In the genomic region with DNA sequence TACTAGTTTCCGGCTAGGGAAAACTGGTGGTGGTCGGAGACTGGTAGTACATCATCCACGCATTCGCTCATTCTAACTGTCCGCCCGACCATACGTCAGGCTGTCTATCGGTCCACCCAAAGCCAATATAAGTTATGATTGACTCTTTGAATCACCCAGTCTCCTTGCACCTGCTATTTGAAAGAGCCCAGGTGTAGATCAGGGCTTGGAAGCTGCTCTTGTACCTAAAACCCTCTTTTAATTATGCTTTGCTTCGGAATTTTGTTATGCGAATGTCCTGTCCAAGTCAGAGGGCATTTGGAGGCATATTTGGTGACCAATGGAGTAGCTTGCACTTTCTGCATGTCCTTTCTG, we compare ENCODE assay signal across 17 cellular contexts. TPM values are rescaled to one million over a fixed set of nuclear protein-coding genes. Genes with fewer than 3 reads are reported as not detected.
A peak's percentile ranks its signal among the peaks of the same experiment; 100 is the strongest.
DNase-seq lines count a peak whose midpoint lies in the region; FAIRE-seq and TF ChIP-seq lines count a peak whose summit lies in the region.
"Had no signal": no experiment of that assay in that cellular context is flagged by ENCODE, and none has a peak within 500 bp of the region (broad histone marks: within the 10 kb centered on the region; RNA-seq: fewer than 3 reads in every experiment).

No MANE protein-coding gene starts in this region.

- H3K18ac ChIP-seq in H1 (ENCODE audit: extremely low read depth, low read length): no peak overlapping the region

- H3K36me3 ChIP-seq in H1 (ENCODE audit: control insufficient read depth in 2 of 4, insufficient read depth in 4 of 4, low read length in 3 of 4) (peaks cover 0 to 5% (median 0%) of the 10 kb centered on the region in 4 experiments; a peak in 1 of 8 replicates), neural cell (ENCODE audit: insufficient read depth, low read length) (no peaks in the 10 kb centered on the region)

- POLR2A ChIA-PET in HEK293T (lab: Yijun Ruan, JAX) (interaction anchor here (1.3 to 1.5 kb wide), 3 partner anchors 16 to 205 kb away, joined by 3 to 4 read pairs (median 4); partner anchors contain the start of gene MBIP), H1 (lab: Charles Lee; ENCODE audit: partially characterized antibody) (interaction anchor here (0.5 to 1.7 kb wide), 4 partner anchors 54 to 136 kb away, joined by 3 to 5 read pairs (median 4); no protein-coding TSS in a partner anchor)

- 24% methylated on average over 10 of the region's 10 CpGs; no CpG with 5 or more reads in 1 of the 2 experiments for WGBS in H1 (ENCODE audit: extremely low coverage in 1 of 2, insufficient coverage in 1 of 2, insufficient read length in 1 of 2, insufficient replicate concordance in 2 of 2, low coverage in 1 of 2, low lambda C conversion rate in 2 of 2, missing lambda C conversion rate in 1 of 2), 2 experiments

- H3K79me1 ChIP-seq in H1 (ENCODE audit: low read depth, low read length): no peaks in the 10 kb centered on the region

- no peak overlapping the region for H3K4ac ChIP-seq in H1 (replicated peaks; ENCODE audit: insufficient read length, low read depth, low read length)

- H3K27ac ChIP-seq in C4-2B (no peak overlapping the region), H1 (ENCODE audit: low read depth, low read length) (no peak overlapping the region), neural cell (ENCODE audit: low read length) (no peak overlapping the region)
- H3K27ac ChIP-seq: GM23248 had no signal

- H3K4me2 ChIP-seq in H1 (ENCODE audit: insufficient read depth in 1 of 2, low read depth in 2 of 2, low read length in 2 of 2): peak overlapping the region; percentile 41 to 66; a peak in 3 of 4 replicates
- H3K4me2 ChIP-seq in neural cell (ENCODE audit: low read length): no peak overlapping the region
- H3K4me2 ChIP-seq: SK-N-SH had no signal

- H3K4me1 ChIP-seq in H1 (replicated peaks in 1 of 4; ENCODE audit: control insufficient read depth in 3 of 4, insufficient read depth in 4 of 4, low read length in 3 of 4): peaks cover 0 to 12% (median 6%) of the 10 kb centered on the region in 4 experiments; a peak in 6 of 7 replicates

- H3K4me3 ChIP-seq in H1 (ENCODE audit: extremely low read depth in 1 of 4, insufficient read depth in 2 of 4, low read depth in 3 of 4, low read length in 4 of 4): no peak overlapping the region
- no peak overlapping the region for H3K4me3 ChIP-seq in neural cell (ENCODE audit: low read length)
- H3K4me3 ChIP-seq: GM23248, K562 had no signal

- H2BK12ac ChIP-seq in H1 (ENCODE audit: low read depth, low read length): no peak overlapping the region

- FAIRE-seq in H1 (lab: Jason Lieb, UNC): no peak
- FAIRE-seq: K562 had no signal

- H3K79me2 ChIP-seq in H1 (ENCODE audit: control insufficient read depth in 1 of 2, insufficient read depth in 2 of 2, low read length in 2 of 2) (no peaks in the 10 kb centered on the region), neural cell (replicated peaks; ENCODE audit: insufficient read depth, low read length) (no peaks in the 10 kb centered on the region)

- no peak overlapping the region for H2BK5ac ChIP-seq in H1 (ENCODE audit: low read depth, low read length)

- H3F3A ChIP-seq in neural cell (ENCODE audit: insufficient read depth, low read length, poor library complexity, severe bottlenecking): no peaks in the 10 kb centered on the region

- H3K23ac ChIP-seq in H1 (ENCODE audit: insufficient read length): no peak overlapping the region

- no peak overlapping the region for H2BK20ac ChIP-seq in H1 (ENCODE audit: low read length)

- no peaks in the 10 kb centered on the region for H3K9me3 ChIP-seq in H1 (ENCODE audit: insufficient read depth in 2 of 2, low read depth in 1 of 2, low read length in 1 of 2)
- peaks cover 11% of the 10 kb centered on the region for H3K9me3 ChIP-seq in neural cell (ENCODE audit: low read length)
- H3K9me3 ChIP-seq: SK-N-SH had no signal

- peaks cover 4% of the 10 kb centered on the region; the same call in 1 of the 2 replicates for H3K23me2 ChIP-seq in H1 (ENCODE audit: low read depth, low read length)

- H4K20me1 ChIP-seq in H1 (replicated peaks in 1 of 2; ENCODE audit: control insufficient read depth in 1 of 2, insufficient read depth in 2 of 2, low read length in 2 of 2) (peaks cover 25 to 27% of the 10 kb centered on the region in 2 experiments), neural cell (ENCODE audit: insufficient read depth) (no peaks in the 10 kb centered on the region)

- TF ChIP-seq CTCF in C4-2B (conservative IDR thresholded peaks at IDR 0.05) (peak; percentile 61), H1 (IDR thresholded peaks at IDR 0.05; ENCODE audit: control extremely low read depth in 1 of 3, insufficient read depth in 1 of 3, low read depth in 1 of 3, low read length in 3 of 3) (no peak), neural cell (IDR thresholded peaks at IDR 0.05; ENCODE audit: poor library complexity, severe bottlenecking) (peak; percentile 17)

- H2AFZ ChIP-seq in H1 (ENCODE audit: low read length) (no peak overlapping the region), neural cell (ENCODE audit: low read depth, low read length) (no peak overlapping the region)
- H2AFZ ChIP-seq: GM23248 had no signal

- no peak for TF ChIP-seq EP300 in H1 (IDR thresholded peaks at IDR 0.05; ENCODE audit: borderline replicate concordance in 1 of 2, low read depth in 2 of 2, low read length in 2 of 2)
- no peak for TF ChIP-seq EP300 in neural cell (conservative IDR thresholded peaks at IDR 0.05; ENCODE audit: poor library complexity, severe bottlenecking)

- no peak for TF ChIP-seq RAD21 in H1 (IDR thresholded peaks at IDR 0.05 in 1 of 2, conservative IDR thresholded peaks at IDR 0.05 in 1 of 2; ENCODE audit: low read depth in 2 of 2, low read length in 2 of 2)
- TF ChIP-seq RAD21 in neural cell (conservative IDR thresholded peaks at IDR 0.05): no peak

- no peak overlapping the region for H2AK5ac ChIP-seq in H1 (ENCODE audit: low read depth, low read length)

- H3K9ac ChIP-seq in H1 (replicated peaks in 1 of 4; ENCODE audit: extremely low read depth in 1 of 4, low read depth in 3 of 4, low read length in 3 of 4) (no peak overlapping the region), neural cell (ENCODE audit: low read length) (no peak overlapping the region)
- H3K9ac ChIP-seq: GM23248, SK-N-SH had no signal

- H4K91ac ChIP-seq in H1 (replicated peaks; ENCODE audit: insufficient read length, low read length): no peak overlapping the region

- peaks cover 59 to 91% (median 84%) of the 10 kb centered on the region in 4 experiments for H3K27me3 ChIP-seq in H1 (replicated peaks in 1 of 4; ENCODE audit: control insufficient read depth in 3 of 4, extremely low read depth in 1 of 4, insufficient read depth in 3 of 4, low read length in 3 of 4)
- peaks cover 100% of the 10 kb centered on the region for H3K27me3 ChIP-seq in neural cell (ENCODE audit: insufficient read depth, low read depth, low read length)

- no peaks in the 10 kb centered on the region for H3K9me2 ChIP-seq in neural cell (ENCODE audit: insufficient read depth, low read length)
- H3K9me2 ChIP-seq: SK-N-SH had no signal

- no peak overlapping the region for H4K8ac ChIP-seq in H1 (ENCODE audit: extremely low read depth, insufficient read depth, low read length)

- H3K14ac ChIP-seq in H1 (ENCODE audit: insufficient read length): no peak overlapping the region

- H3K56ac ChIP-seq in H1 (replicated peaks; ENCODE audit: insufficient read length, low read depth, low read length): no peak overlapping the region

- TF ChIP-seq POLR2A in H1 (IDR thresholded peaks at IDR 0.05; ENCODE audit: control extremely low read depth in 1 of 2, low read depth in 2 of 2, low read length in 2 of 2): no peak

- DNase-seq in HEK293T (ENCODE audit: extremely low spot score) (no peak), H1 (ENCODE audit: low read depth in 1 of 2, low spot score in 2 of 2) (no peak), NCI-H187 treated with DMSO at 0.1 percent for 48 hours (lab: John Stamatoyannopoulos, UW) (no peak), NCI-H1417 (lab: John Stamatoyannopoulos, UW) (no peak), NCI-H2107 (lab: John Stamatoyannopoulos, UW) (no peak), COLO829 (ENCODE audit: low spot score) (no peak)
- DNase-seq: DND-41, NCI-H1105, NCI-H345, NCI-H524 treated with DMSO at 0.1 percent for 48 hours had no signal

- no peak overlapping the region for H4K5ac ChIP-seq in H1 (ENCODE audit: insufficient read length, low read depth, low read length)

- CTCF ChIA-PET in HEK293T (lab: Yijun Ruan, JAX): interaction anchor here (0.6 to 3.8 kb wide), 26 partner anchors 8 to 675 kb away, joined by 3 to 24 read pairs (median 5); no protein-coding TSS in a partner anchor
- CTCF ChIA-PET in H1 (lab: Charles Lee; ENCODE audit: partially characterized antibody): interaction anchor here (0.6 to 11.9 kb wide), 56 partner anchors 8 to 592 kb away, joined by 3 to 395 read pairs (median 5); partner anchors contain the start of genes NKX2-8 and PAX9

- H2BK120ac ChIP-seq in H1 (replicated peaks; ENCODE audit: low read depth, low read length): no peak overlapping the region

- H2BK15ac ChIP-seq in H1 (ENCODE audit: low read length): no peak overlapping the region

TF ChIP-seq in HEK293T, 16 proteins besides CTCF, POLR2A, EP300 and RAD21 (continues in another document):
- no peak for TF ChIP-seq L3MBTL2 (conservative IDR thresholded peaks at IDR 0.05)

RNA-seq across cellular contexts. Expression of gene NKX2-1, which starts 5.7 kb away (rescaled TPM):
- total RNA-seq in H1 (2021; fragmentation: NEBNext Ultra II Directional; extraction: Animal tissue kit (Norgen Biotek cat#: 25700)): not detected in 2 replicates
- polyA plus RNA-seq in H1 (2011; rRNA removed) (not detected in 2 replicates), neural cell (1.5 and 5.0 TPM in 2 replicates)
- polyA plus RNA-seq in H1 (2011; cell fraction: cytosol; rRNA removed): not detected
- not detected for polyA plus RNA-seq in H1 (2011; cell fraction: nucleus; rRNA removed)
- polyA plus RNA-seq in H1 (2012, experiment 1 of 2): not detected in 4 replicates
- not detected for polyA plus RNA-seq in H1 (2012, experiment 2 of 2)
- polyA plus RNA-seq in H1 (2013, experiment 1 of 2): not detected
- polyA plus RNA-seq in H1 (2013, experiment 2 of 2): not detected
- polyA minus RNA-seq in H1 (2011; rRNA and poly(A)+ RNA removed): not detected in 2 replicates
- not detected for polyA minus RNA-seq in H1 (2011; cell fraction: cytosol; rRNA and poly(A)+ RNA removed)
- polyA minus RNA-seq in H1 (2011; cell fraction: nucleus; rRNA and poly(A)+ RNA removed): not detected
- 1.5 and 1.7 TPM in 2 replicates for polyA minus RNA-seq in neural cell
- total RNA-seq: G401, GM23248, RPMI7951 had no signal
- polyA plus RNA-seq: GM23248, K562, SK-N-SH had no signal

RNA-seq across cellular contexts. Expression of gene NKX2-8, which starts 56.7 kb away (rescaled TPM):
- total RNA-seq in H1 (2021; fragmentation: NEBNext Ultra II Directional; extraction: Animal tissue kit (Norgen Biotek cat#: 25700)): not detected in 2 replicates
- polyA plus RNA-seq in H1 (2011; rRNA removed) (not detected in 2 replicates), neural cell (not detected in 2 replicates)
- not detected for polyA plus RNA-seq in H1 (2011; cell fraction: cytosol; rRNA removed)
- not detected for polyA plus RNA-seq in H1 (2011; cell fraction: nucleus; rRNA removed)
- polyA plus RNA-seq in H1 (2012, experiment 1 of 2): not detected in 4 replicates
- not detected for polyA plus RNA-seq in H1 (2012, experiment 2 of 2)
- polyA plus RNA-seq in H1 (2013, experiment 1 of 2): 0.12 TPM
- polyA plus RNA-seq in H1 (2013, experiment 2 of 2): 0.13 TPM
- polyA minus RNA-seq in H1 (2011; rRNA and poly(A)+ RNA removed): not detected in 2 replicates
- not detected for polyA minus RNA-seq in H1 (2011; cell fraction: cytosol; rRNA and poly(A)+ RNA removed)
- polyA minus RNA-seq in H1 (2011; cell fraction: nucleus; rRNA and poly(A)+ RNA removed): not detected
- polyA minus RNA-seq in neural cell: not detected in 2 replicates
- total RNA-seq: G401, GM23248, K562, RPMI7951 had no signal
- polyA plus RNA-seq: GM23248, K562, SK-N-SH had no signal

Comparison
In these comparisons a context has a peak if more than half of its experiments do, and no peak if none do; other contexts are left out.
1. CTCF ChIP-seq: peak in C4-2B (single experiment) and neural cell (single experiment); none in H1 (0 of 3).